In genomic region chr6:13348320-13349113, GRCh38 we compare ENCODE assay signal across 39 cellular contexts.
"Had no signal": no experiment of that assay in that cellular context is flagged by ENCODE, and none has a peak within 500 bp of the region (broad histone marks: within the 10 kb centered on the region; RNA-seq: fewer than 3 reads in every experiment).

No MANE protein-coding gene starts in this region.

- H3K27ac Mint-ChIP-seq: activated B cell treated with CpG ODN at 0.5 μM for 24 hours; activated CD4-positive, alpha-beta memory T cell treated with anti-CD3 and anti-CD28 coated beads for 36 hours; activated CD4-positive, alpha-beta T cell treated with anti-CD3 and anti-CD28 coated beads, Interleukin-2, amount 10 ng/mL, durations not matched to agents 24 days and 14 days; activated CD8-positive, alpha-beta T cell treated with anti-CD3 and anti-CD28 coated beads for 36 hours; activated naive CD4-positive, alpha-beta T cell treated with anti-CD3 and anti-CD28 coated beads for 36 hours; activated naive CD4-positive, alpha-beta T cell treated with anti-CD3 and anti-CD28 coated beads, Interleukin-2, amount 50 U/mL, for 24 hours; activated naive CD8-positive, alpha-beta T cell; activated naive CD8-positive, alpha-beta T cell treated with anti-CD3 and anti-CD28 coated beads, Interleukin-2, amount 10 ng/mL, durations not matched to agents 7 days and 5 days; activated naive CD8-positive, alpha-beta T cell treated with anti-CD3 and anti-CD28 coated beads, Interleukin-2, amount 50 U/mL, for 24 hours; activated T-cell treated with anti-CD3 and anti-CD28 coated beads, Interleukin-2, amount 50 U/mL, for 72 hours; activated T-helper 1 cell treated with anti-CD3 and anti-CD28 coated beads, Interleukin-12 subunit alpha, Interleukin-12 subunit beta, Interleukin-2, Interleukin-4 antibody, amounts not matched to agents 30 ng/mL and 10 ng/mL and 1 ng/mL, durations not matched to agents 14 hours and 24 hours and 36 hours; activated T-helper 17 cell treated with anti-CD3 and anti-CD28 coated beads, Interleukin-2, amount 50 U/mL, for 72 hours; brain; T-helper 1 cell treated with Interleukin-12 subunit alpha and Interleukin-12 subunit beta and Interleukin-4 antibody, amounts not matched to agents 30 μg/mL and 1 μg/mL, for 36 hours; T-helper 2 cell treated with Interferon-gamma antibody and Interleukin-4, amounts not matched to agents 5 μg/mL and 100 μg/mL, for 36 hours had no signal

- H3K4me1 ChIP-seq: ascending aorta had no signal

- ATAC-seq: activated CD8-positive, alpha-beta T cell treated with anti-CD3 and anti-CD28 coated beads for 36 hours; activated naive CD8-positive, alpha-beta T cell treated with anti-CD3 and anti-CD28 coated beads, Interleukin-2, amount 50 U/mL, for 24 hours; activated T-cell treated with anti-CD3 and anti-CD28 coated beads, Interleukin-2, amount 50 U/mL, for 4 hours; activated T-cell treated with anti-CD3 and anti-CD28 coated beads, Interleukin-2, amount 50 U/mL, for 72 hours; activated T-helper 17 cell treated with anti-CD3 and anti-CD28 coated beads, Interleukin-2, amount 50 U/mL, for 72 hours had no signal

- H3K27me3 ChIP-seq: ascending aorta, cardiac muscle cell had no signal

- H3K27me3 Mint-ChIP-seq: activated B cell treated with CpG ODN at 0.5 μM for 24 hours; activated CD8-positive, alpha-beta T cell treated with anti-CD3 and anti-CD28 coated beads for 36 hours; activated naive CD4-positive, alpha-beta T cell treated with anti-CD3 and anti-CD28 coated beads, Interleukin-2, amount 50 U/mL, for 24 hours; activated naive CD8-positive, alpha-beta T cell treated with anti-CD3 and anti-CD28 coated beads, Interleukin-2, amount 10 ng/mL, durations not matched to agents 7 days and 5 days; activated naive CD8-positive, alpha-beta T cell treated with anti-CD3 and anti-CD28 coated beads, Interleukin-2, amount 50 U/mL, for 24 hours; activated T-helper 17 cell treated with anti-CD3 and anti-CD28 coated beads, Interleukin-2, amount 50 U/mL, for 72 hours; central memory CD8-positive, alpha-beta T cell had no signal

- DNase-seq: activated B cell treated with CpG ODN at 0.5 μM for 24 hours; activated CD4-positive, alpha-beta memory T cell treated with anti-CD3 and anti-CD28 coated beads for 36 hours; activated CD4-positive, alpha-beta T cell treated with anti-CD3 and anti-CD28 coated beads for 4 hours; activated CD4-positive, alpha-beta T cell treated with anti-CD3 and anti-CD28 coated beads, Interleukin-2, amount 10 ng/mL, durations not matched to agents 24 days and 14 days; activated CD4-positive, alpha-beta T cell treated with anti-CD3 and anti-CD28 coated beads, Interleukin-2, amount 50 U/mL, for 1 hour; activated CD4-positive, alpha-beta T cell treated with anti-CD3 and anti-CD28 coated beads, Interleukin-2, amount 50 U/mL, for 4 hours; activated CD4-positive, CD25-positive, alpha-beta regulatory T cell treated with anti-CD3 and anti-CD28 coated beads, Interleukin-2, amount 50 U/mL, for 72 hours; activated CD8-positive, alpha-beta memory T cell treated with anti-CD3 and anti-CD28 coated beads, Interleukin-2, amount 50 U/mL, for 4 hours; activated CD8-positive, alpha-beta T cell treated with anti-CD3 and anti-CD28 coated beads for 36 hours; activated effector memory CD4-positive, alpha-beta T cell treated with anti-CD3 and anti-CD28 coated beads, Interleukin-2, amount 50 U/mL, for 16 hours; activated gamma-delta T cell treated with Interleukin-2 at 50 U/mL for 16 hours; activated naive CD4-positive, alpha-beta T cell; activated naive CD4-positive, alpha-beta T cell treated with anti-CD3 and anti-CD28 coated beads for 36 hours; activated naive CD8-positive, alpha-beta T cell treated with anti-CD3 and anti-CD28 coated beads, Interleukin-2, amount 10 ng/mL, durations not matched to agents 7 days and 5 days; activated naive CD8-positive, alpha-beta T cell treated with anti-CD3 and anti-CD28 coated beads, Interleukin-2, amount 50 U/mL, for 24 hours; activated T-cell treated with anti-CD3 and anti-CD28 coated beads for 4 hours; activated T-cell treated with anti-CD3 and anti-CD28 coated beads, Interleukin-2, amount 50 U/mL, for 1 hour; activated T-cell treated with anti-CD3 and anti-CD28 coated beads, Interleukin-2, amount 50 U/mL, for 4 hours; activated T-cell treated with anti-CD3 and anti-CD28 coated beads, Interleukin-2, amount 50 U/mL, for 72 hours; amygdala; anterior cingulate cortex; caudate nucleus; cerebellar nuclear complex; T-helper 1 cell; T-helper 2 cell; T-helper 9 cell had no signal

- H3K27ac ChIP-seq: ascending aorta, cardiac muscle cell, VCaP had no signal

- FAIRE-seq: bronchial epithelial cell, TTC549 had no signal

- H3K4me3 ChIP-seq: ascending aorta, cardiac muscle cell had no signal

- H3K36me3 Mint-ChIP-seq: activated CD4-positive, alpha-beta memory T cell treated with anti-CD3 and anti-CD28 coated beads for 36 hours; activated naive CD4-positive, alpha-beta T cell treated with anti-CD3 and anti-CD28 coated beads, Interleukin-2, amount 50 U/mL, for 24 hours; activated naive CD8-positive, alpha-beta T cell; brain had no signal

- H3K9me3 Mint-ChIP-seq: activated B cell treated with CpG ODN at 0.5 μM for 24 hours; activated CD4-positive, alpha-beta memory T cell treated with anti-CD3 and anti-CD28 coated beads for 36 hours; activated CD8-positive, alpha-beta T cell treated with anti-CD3 and anti-CD28 coated beads for 36 hours; activated naive CD4-positive, alpha-beta T cell treated with anti-CD3 and anti-CD28 coated beads for 36 hours; activated naive CD4-positive, alpha-beta T cell treated with anti-CD3 and anti-CD28 coated beads, Interleukin-2, amount 50 U/mL, for 24 hours; activated naive CD8-positive, alpha-beta T cell treated with anti-CD3 and anti-CD28 coated beads, Interleukin-2, amount 50 U/mL, for 24 hours; activated T-cell treated with anti-CD3 and anti-CD28 coated beads, Interleukin-2, amount 50 U/mL, for 4 hours; activated T-cell treated with anti-CD3 and anti-CD28 coated beads, Interleukin-2, amount 50 U/mL, for 72 hours; activated T-helper 1 cell treated with anti-CD3 and anti-CD28 coated beads, Interleukin-12 subunit alpha, Interleukin-12 subunit beta, Interleukin-2, Interleukin-4 antibody, amounts not matched to agents 30 ng/mL and 10 ng/mL and 1 ng/mL, durations not matched to agents 14 hours and 24 hours and 36 hours; activated T-helper 17 cell treated with anti-CD3 and anti-CD28 coated beads, Interleukin-2, amount 50 U/mL, for 72 hours; central memory CD8-positive, alpha-beta T cell; T-helper 2 cell treated with Interferon-gamma antibody and Interleukin-4, amounts not matched to agents 5 μg/mL and 100 μg/mL, for 36 hours had no signal

- H3K4me3 Mint-ChIP-seq: activated B cell treated with CpG ODN at 0.5 μM for 24 hours; activated CD4-positive, alpha-beta memory T cell treated with anti-CD3 and anti-CD28 coated beads for 36 hours; activated CD4-positive, alpha-beta T cell treated with anti-CD3 and anti-CD28 coated beads, Interleukin-2, amount 10 ng/mL, durations not matched to agents 24 days and 14 days; activated CD8-positive, alpha-beta T cell treated with anti-CD3 and anti-CD28 coated beads for 36 hours; activated naive CD4-positive, alpha-beta T cell treated with anti-CD3 and anti-CD28 coated beads for 36 hours; activated naive CD4-positive, alpha-beta T cell treated with anti-CD3 and anti-CD28 coated beads, Interleukin-2, amount 50 U/mL, for 24 hours; activated naive CD8-positive, alpha-beta T cell; activated naive CD8-positive, alpha-beta T cell treated with anti-CD3 and anti-CD28 coated beads, Interleukin-2, amount 10 ng/mL, durations not matched to agents 7 days and 5 days; activated naive CD8-positive, alpha-beta T cell treated with anti-CD3 and anti-CD28 coated beads, Interleukin-2, amount 50 U/mL, for 24 hours; activated T-cell treated with anti-CD3 and anti-CD28 coated beads, Interleukin-2, amount 50 U/mL, for 4 hours; activated T-cell treated with anti-CD3 and anti-CD28 coated beads, Interleukin-2, amount 50 U/mL, for 72 hours; activated T-helper 1 cell treated with anti-CD3 and anti-CD28 coated beads, Interleukin-12 subunit alpha, Interleukin-12 subunit beta, Interleukin-2, Interleukin-4 antibody, amounts not matched to agents 30 ng/mL and 10 ng/mL and 1 ng/mL, durations not matched to agents 14 hours and 24 hours and 36 hours; activated T-helper 17 cell treated with anti-CD3 and anti-CD28 coated beads, Interleukin-2, amount 50 U/mL, for 72 hours; brain; central memory CD8-positive, alpha-beta T cell; T-helper 1 cell treated with Interleukin-12 subunit alpha and Interleukin-12 subunit beta and Interleukin-4 antibody, amounts not matched to agents 30 μg/mL and 1 μg/mL, for 36 hours; T-helper 2 cell treated with Interferon-gamma antibody and Interleukin-4, amounts not matched to agents 5 μg/mL and 100 μg/mL, for 36 hours had no signal

- H3K9me3 ChIP-seq: ascending aorta had no signal

- H3K36me3 ChIP-seq: ascending aorta, cardiac muscle cell had no signal
